In the genomic region with DNA sequence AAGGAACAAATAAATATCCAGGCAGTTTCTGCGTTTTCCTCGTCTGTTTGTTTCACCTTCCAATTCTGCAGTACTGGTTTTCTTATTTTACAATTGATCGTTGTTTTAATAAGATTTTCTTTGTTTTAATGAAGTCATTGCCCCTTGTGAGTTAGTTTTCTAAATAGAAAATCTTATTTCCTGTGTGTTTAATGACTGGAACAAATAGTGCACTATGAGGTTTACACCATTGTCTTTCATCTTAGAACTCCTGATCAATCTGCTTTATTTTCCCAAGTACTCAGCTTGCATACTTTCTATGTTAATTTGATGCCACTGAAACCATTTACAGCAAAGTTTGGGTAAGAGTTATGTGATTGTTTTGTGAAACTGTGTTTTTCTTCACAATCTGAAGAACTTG, we compare ENCODE assay signal across 8 cellular contexts. TPM values are rescaled to one million over a fixed set of nuclear protein-coding genes. Genes with fewer than 3 reads are reported as not detected.
DNase-seq lines count a peak whose midpoint lies in the region; ATAC-seq and TF ChIP-seq lines count a peak whose summit lies in the region.

No MANE protein-coding gene starts in this region.

- H3K4me3 ChIP-seq in heart right ventricle (peak overlapping the region; percentile 52 to 95 (median 82)), choroid plexus epithelial cell (ENCODE audit: low read depth, low read length) (peak overlapping the region; percentile 87), uterus (peak overlapping the region; percentile 65 to 90)

- H3K4me1 Mint-ChIP-seq in mesothelial cell of epicardium: peaks cover 31% of the 10 kb centered on the region

- peak overlapping the region; percentile 92 for H3K4me3 Mint-ChIP-seq in mesothelial cell of epicardium

- TF ChIP-seq POLR2A in uterus (IDR thresholded peaks at IDR 0.05): no peak

- peak overlapping the region; percentile 97 for H3K27ac Mint-ChIP-seq in mesothelial cell of epicardium

- H3K27ac ChIP-seq in heart right ventricle (peak overlapping the region; percentile 95 to 99 (median 98)), uterus (peak overlapping the region; percentile 97 to 99)

- TF ChIP-seq CTCF in heart right ventricle (IDR thresholded peaks at IDR 0.05): no peak
- no peak for TF ChIP-seq CTCF in choroid plexus epithelial cell (conservative IDR thresholded peaks at IDR 0.05; ENCODE audit: low read depth, low read length)
- TF ChIP-seq CTCF in mesothelial cell of epicardium (IDR thresholded peaks at IDR 0.05; ENCODE audit: unreplicated experiment): peak; percentile 24
- TF ChIP-seq CTCF in uterus (IDR thresholded peaks at IDR 0.05): no peak

- H3K4me1 ChIP-seq in heart right ventricle: peaks cover 0 to 75% (median 59%) of the 10 kb centered on the region in 9 donors
- no peaks in the 10 kb centered on the region for H3K4me1 ChIP-seq in uterus

- H3K36me3 ChIP-seq in heart right ventricle (peaks cover 0 to 6% (median 0%) of the 10 kb centered on the region in 9 donors), uterus (no peaks in the 10 kb centered on the region)

- H3K9me3 Mint-ChIP-seq in mesothelial cell of epicardium: no peaks in the 10 kb centered on the region

- ATAC-seq in heart right ventricle (no peak), GM18870 (IDR thresholded peaks at IDR 0.05; ENCODE audit: unreplicated experiment) (no peak)

- intact Hi-C loops in heart right ventricle (cut with DNase I): loop anchor here in 1 of 10 donors (5.0 kb wide), 1 partner anchor 47 kb away; no protein-coding TSS in a partner anchor
- intact Hi-C loops in cardiac septum (cut with DNase I): no loop called here
- intact Hi-C loops in uterus (cut with DNase I; ENCODE audit: low total_unique reads): no loop called here

- H3K27me3 ChIP-seq in heart right ventricle (peaks cover 0 to 13% (median 0%) of the 10 kb centered on the region in 7 donors), uterus (no peaks in the 10 kb centered on the region)

- H3K27me3 Mint-ChIP-seq in mesothelial cell of epicardium (ENCODE audit: low read depth): no peaks in the 10 kb centered on the region

- H3K36me3 Mint-ChIP-seq in mesothelial cell of epicardium: peaks cover 11% of the 10 kb centered on the region

- no peaks in the 10 kb centered on the region for H3K9me3 ChIP-seq in heart right ventricle
- no peaks in the 10 kb centered on the region for H3K9me3 ChIP-seq in uterus

- DNase-seq in heart right ventricle (no peak), cardiac septum (ENCODE audit: low spot score) (no peak), choroid plexus epithelial cell (ENCODE audit: low read depth) (no peak), mesothelial cell of epicardium (ENCODE audit: low spot score in 2 of 2, unreplicated experiment in 2 of 2) (no peak), uterus (no peak), AML-193 (lab: John Stamatoyannopoulos, UW) (no peak), SIG-M5 treated with dmso at 0.1 percent for 504 hours (lab: John Stamatoyannopoulos, UW; ENCODE audit: unreplicated experiment) (no peak)

- WGBS in heart right ventricle, 2 donors: 2 to 7% methylated on average over 3 of the region's 3 CpGs

RNA-seq across cellular contexts. Expression of a gene that starts 1.3 kb away (rescaled TPM):
- total RNA-seq in heart right ventricle (10 to 100 TPM; 42.2 to 72.9 (median 50.2) TPM), cardiac septum (46.2 TPM), mesothelial cell of epicardium (33.1 to 35.6 TPM (median 35.3 TPM) in 3 replicates), uterus (10 to 100 TPM in 3 of 4 donors, 1 to 10 TPM in 1; 9.2 to 54.1 (median 29.0) TPM)
- polyA plus RNA-seq in heart right ventricle: 10 to 100 TPM; 16.7 to 28.5 TPM
